ENCODE assay signal across 9 cellular contexts in genomic region chr11:116890193-116890592, GRCh38. TPM values are rescaled to one million over a fixed set of nuclear protein-coding genes. Genes with fewer than 3 reads are reported as not detected.
DNase-seq lines count a peak whose midpoint lies in the region; ATAC-seq and TF ChIP-seq lines count a peak whose summit lies in the region.
"Had no signal": no experiment of that assay in that cellular context is flagged by ENCODE, and none has a peak within 500 bp of the region (broad histone marks: within the 10 kb centered on the region; RNA-seq: fewer than 3 reads in every experiment).

No MANE protein-coding gene starts in this region.

- H4K20me1 ChIP-seq in OCI-LY7 (ENCODE audit: insufficient read depth, low read length) = no peaks in the 10 kb centered on the region

- no TSS peak for BruUV-seq in OCI-LY7 (replicated peaks; lab: Mats Ljungman, UMichigan)

- peak; percentile 93 for ATAC-seq in activated CD4-positive, alpha-beta T cell treated with anti-CD3 and anti-CD28 coated beads for 36 hours
- ATAC-seq in GM21737 (IDR thresholded peaks at IDR 0.05; ENCODE audit: unreplicated experiment) (peak; percentile 86), natural killer cell (peak; percentile 64 to 80 (median 79))

- intact Hi-C loops in activated CD4-positive, alpha-beta T cell treated with anti-CD3 and anti-CD28 coated beads for 36 hours (cut with DNase I, micrococcal nuclease) = no loop called here
- intact Hi-C loops in OCI-LY7 (cut with micrococcal nuclease; ENCODE audit: unreplicated experiment) = no loop called here
- intact Hi-C loops in natural killer cell (cut with micrococcal nuclease) = no loop called here

- peaks cover 7% of the 10 kb centered on the region for H3K4me1 ChIP-seq in OCI-LY7 (ENCODE audit: insufficient read depth, low read length, poor library complexity, severe bottlenecking)

- peaks cover 19% of the 10 kb centered on the region for H3K4me1 Mint-ChIP-seq in activated CD4-positive, alpha-beta T cell treated with anti-CD3 and anti-CD28 coated beads for 36 hours
- H3K4me1 Mint-ChIP-seq in natural killer cell = peaks cover 10 to 11% of the 10 kb centered on the region in 2 donors

- no peaks in the 10 kb centered on the region for H3K9me2 ChIP-seq in OCI-LY7 (ENCODE audit: insufficient read depth, low read length)

- no peak overlapping the region for H3K27ac ChIP-seq in OCI-LY7 (ENCODE audit: low read depth, low read length, poor library complexity, severe bottlenecking)

- H3K9me3 ChIP-seq in OCI-LY7 (ENCODE audit: low read length) = no peaks in the 10 kb centered on the region

- H3K36me3 Mint-ChIP-seq in activated CD4-positive, alpha-beta T cell treated with anti-CD3 and anti-CD28 coated beads for 36 hours (ENCODE audit: low read depth) = peaks cover 25% of the 10 kb centered on the region
- H3K36me3 Mint-ChIP-seq in natural killer cell = peaks cover 10% of the 10 kb centered on the region

- peak overlapping the region; percentile 80 for H3K27ac Mint-ChIP-seq in activated CD4-positive, alpha-beta T cell treated with anti-CD3 and anti-CD28 coated beads for 36 hours
- H3K27ac Mint-ChIP-seq in natural killer cell = peak overlapping the region; percentile 82 to 85

- CTCF ChIA-PET in activated CD4-positive, alpha-beta T cell treated with anti-CD3 and anti-CD28 coated beads for 36 hours (lab: Charles Lee) = interaction anchor here (0.6 to 3.5 kb wide), 4 partner anchors 11 to 79 kb away, joined by 3 to 22 read pairs (median 3); no protein-coding TSS in a partner anchor
- CTCF ChIA-PET in OCI-LY7 (lab: Charles Lee; ENCODE audit: unreplicated experiment) = no interaction called here

- H3K4me2 ChIP-seq in OCI-LY7 (ENCODE audit: low read length) = no peak overlapping the region

- peak; percentile 32 for DNase-seq in activated CD4-positive, alpha-beta T cell treated with anti-CD3 and anti-CD28 coated beads for 36 hours
- no peak for DNase-seq in activated CD4-positive, alpha-beta T cell treated with anti-CD3 and anti-CD28 coated beads for 4 hours
- peak; percentile 39 for DNase-seq in OCI-LY7 (ENCODE audit: low spot score)
- no peak for DNase-seq in natural killer cell
- no peak for DNase-seq in NCI-H69 (lab: John Stamatoyannopoulos, UW)
- no peak for DNase-seq in NCI-H1092 (lab: John Stamatoyannopoulos, UW)
- no peak for DNase-seq in NCI-H748 treated with DMSO at 0.1 percent for 48 hours (lab: John Stamatoyannopoulos, UW)
- DNase-seq: retina had no signal

- no peak for TF ChIP-seq CTCF in OCI-LY7 (conservative IDR thresholded peaks at IDR 0.05; ENCODE audit: low read length)
- no peak for TF ChIP-seq CTCF in natural killer cell (IDR thresholded peaks at IDR 0.05)

- peaks cover 35% of the 10 kb centered on the region for H3K36me3 ChIP-seq in OCI-LY7 (ENCODE audit: insufficient read depth, low read length)

- no peak overlapping the region for H2AFZ ChIP-seq in OCI-LY7 (ENCODE audit: low read length)

- H3K27me3 Mint-ChIP-seq in activated CD4-positive, alpha-beta T cell treated with anti-CD3 and anti-CD28 coated beads for 36 hours = no peaks in the 10 kb centered on the region
- no peaks in the 10 kb centered on the region for H3K27me3 Mint-ChIP-seq in natural killer cell (ENCODE audit: low read depth in 2 of 2)

- H3K4me3 Mint-ChIP-seq in activated CD4-positive, alpha-beta T cell treated with anti-CD3 and anti-CD28 coated beads for 36 hours = no peak overlapping the region
- H3K4me3 Mint-ChIP-seq in natural killer cell = no peak overlapping the region

- no peak overlapping the region for H3K4me3 ChIP-seq in OCI-LY7 (ENCODE audit: low read depth, low read length, poor library complexity, severe bottlenecking)

- no peaks in the 10 kb centered on the region for H3K79me2 ChIP-seq in OCI-LY7 (ENCODE audit: insufficient read depth, low read depth, low read length)

- no peaks in the 10 kb centered on the region for H3K9me3 Mint-ChIP-seq in activated CD4-positive, alpha-beta T cell treated with anti-CD3 and anti-CD28 coated beads for 36 hours (ENCODE audit: low read depth)
- no peaks in the 10 kb centered on the region for H3K9me3 Mint-ChIP-seq in natural killer cell

- POLR2A ChIA-PET in activated CD4-positive, alpha-beta T cell treated with anti-CD3 and anti-CD28 coated beads for 36 hours (lab: Charles Lee) = interaction anchor here (0.6 kb wide), 1 partner anchor 326 kb away, joined by 4 read pairs; no protein-coding TSS in a partner anchor
- POLR2A ChIA-PET in OCI-LY7 (lab: Charles Lee) = interaction anchor here (0.6 kb wide), 1 partner anchor 156 kb away, joined by 3 read pairs; no protein-coding TSS in a partner anchor

RNA-seq across cellular contexts. Expression of gene APOA1, which starts 52.8 kb away (rescaled TPM):
- not detected for total RNA-seq in activated CD4-positive, alpha-beta T cell treated with anti-CD3 and anti-CD28 coated beads for 36 hours
- total RNA-seq in OCI-LY7 (2014; rRNA removed; shearing (Covaris generic)) = 0.22 TPM in 1 of 2 replicates, not detected in the other
- 0.41 TPM in 1 of 2 replicates, not detected in the other for total RNA-seq in OCI-LY7 (2022)
- under 1 TPM in 2 of 3 donors, not detected in 1; 0.54 to 0.87 TPM for total RNA-seq in natural killer cell

Comparison
In these comparisons a context has a peak if more than half of its experiments do, and no peak if none do; other contexts are left out.
1. DNase-seq: peak in activated CD4-positive, alpha-beta T cell treated with anti-CD3 and anti-CD28 coated beads for 36 hours (single experiment) and OCI-LY7 (single experiment); none in activated CD4-positive, alpha-beta T cell treated with anti-CD3 and anti-CD28 coated beads for 4 hours (0 of 2), natural killer cell (single experiment), NCI-H69 (single experiment), NCI-H1092 (single experiment) and NCI-H748 treated with DMSO at 0.1 percent for 48 hours (single experiment).
2. Peak in every context shown above with its lines, with median percentiles within 50 percentile points of each other: ATAC-seq.